ENCODE assay signal across 24 cellular contexts in the genomic region with DNA sequence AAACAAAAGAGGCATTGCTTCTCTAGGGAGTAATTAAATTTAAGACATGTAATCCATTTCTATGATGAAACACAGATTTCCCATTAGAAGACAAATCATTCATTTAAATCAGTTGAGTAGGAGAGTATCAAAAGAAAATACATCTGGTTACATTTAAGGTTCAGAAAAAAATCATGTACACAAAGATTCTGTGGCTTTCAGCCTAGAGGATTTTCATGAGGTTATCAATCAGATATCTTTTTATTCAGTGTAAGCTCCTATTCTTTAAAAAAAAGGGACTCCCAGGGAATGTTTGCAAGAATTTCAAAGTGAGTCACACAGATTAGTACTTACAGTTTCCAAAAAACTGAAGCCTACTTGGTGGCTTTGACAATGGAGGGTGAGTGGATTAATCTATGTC. TPM values are rescaled to one million over a fixed set of nuclear protein-coding genes. Genes with fewer than 3 reads are reported as not detected.
DNase-seq lines count a peak whose midpoint lies in the region; ATAC-seq, FAIRE-seq and TF ChIP-seq lines count a peak whose summit lies in the region.
"Had no signal": no experiment of that assay in that cellular context is flagged by ENCODE, and none has a peak within 500 bp of the region (broad histone marks: within the 10 kb centered on the region; RNA-seq: fewer than 3 reads in every experiment).

No MANE protein-coding gene starts in this region.

- H3K27me3 Mint-ChIP-seq in nephron (ENCODE audit: low read depth) = no peaks in the 10 kb centered on the region
- no peaks in the 10 kb centered on the region for H3K27me3 Mint-ChIP-seq in CD8-positive, alpha-beta T cell (ENCODE audit: low read depth)
- H3K27me3 Mint-ChIP-seq: activated naive CD8-positive, alpha-beta T cell; CD4-positive, alpha-beta memory T cell had no signal

- CTCF ChIA-PET in CD8-positive, alpha-beta T cell (lab: Charles Lee) = no interaction called here

- TF ChIP-seq CTCF in AG10803 (conservative IDR thresholded peaks at IDR 0.05; ENCODE audit: low read length) (no peak), cardiac fibroblast (IDR thresholded peaks at IDR 0.05; ENCODE audit: low read depth, low read length) (no peak), nephron (IDR thresholded peaks at IDR 0.05; ENCODE audit: unreplicated experiment in 3 of 3) (no peak)
- TF ChIP-seq CTCF in CD8-positive, alpha-beta T cell (IDR thresholded peaks at IDR 0.05) = no peak

- H3K9me3 ChIP-seq in CD8-positive, alpha-beta T cell (ENCODE audit: low read length) = no peaks in the 10 kb centered on the region
- H3K9me3 ChIP-seq: gastroesophageal sphincter, ovary, right atrium auricular region had no signal

- DNase-seq in AG10803 (ENCODE audit: low read depth) (peak; percentile 84), LHCN-M2 (ENCODE audit: low read depth) (peak; percentile 53), cardiac fibroblast (ENCODE audit: low read depth in 2 of 2) (peak; percentile 44 to 56), MV-4-11 (lab: John Stamatoyannopoulos, UW) (no peak), GM19239 (ENCODE audit: insufficient read length, low spot score) (no peak)
- DNase-seq in CD8-positive, alpha-beta T cell = no peak
- DNase-seq: brain microvascular endothelial cell; CD4-positive, alpha-beta memory T cell; DMS153; NCI-H1105; NCI-H2081 treated with DMSO at 0.1 percent for 48 hours; NCI-H510A; ovary; RPMI8226; SW 1271 had no signal

- no peak overlapping the region for H3K27ac ChIP-seq in CD8-positive, alpha-beta T cell (ENCODE audit: low read depth, low read length)
- H3K27ac ChIP-seq: brain microvascular endothelial cell, coronary artery, gastroesophageal sphincter, ovary, right atrium auricular region had no signal

- no peak for ATAC-seq in HG02588 (IDR thresholded peaks at IDR 0.05; ENCODE audit: unreplicated experiment)
- ATAC-seq in CD8-positive, alpha-beta T cell = no peak
- ATAC-seq: gastroesophageal sphincter had no signal

- H3K9me3 Mint-ChIP-seq in nephron = no peaks in the 10 kb centered on the region
- H3K9me3 Mint-ChIP-seq in CD8-positive, alpha-beta T cell = no peaks in the 10 kb centered on the region

- no peak overlapping the region for H3K4me3 ChIP-seq in AG10803 (ENCODE audit: low read length)
- H3K4me3 ChIP-seq in cardiac fibroblast (replicated peaks in 1 of 2; ENCODE audit: low read depth in 2 of 2, low read length in 2 of 2) = no peak overlapping the region
- no peak overlapping the region for H3K4me3 ChIP-seq in CD8-positive, alpha-beta T cell (ENCODE audit: low read depth, low read length)
- H3K4me3 ChIP-seq: coronary artery, gastroesophageal sphincter, ovary, right atrium auricular region had no signal

- H3K27ac Mint-ChIP-seq in nephron = peak overlapping the region; percentile 69 to 80 (median 79)
- no peak overlapping the region for H3K27ac Mint-ChIP-seq in CD8-positive, alpha-beta T cell
- H3K27ac Mint-ChIP-seq: activated naive CD8-positive, alpha-beta T cell; CD4-positive, alpha-beta memory T cell had no signal

- no peaks in the 10 kb centered on the region for H3K27me3 ChIP-seq in CD8-positive, alpha-beta T cell (ENCODE audit: insufficient read depth, low read length)
- H3K27me3 ChIP-seq: brain microvascular endothelial cell, gastroesophageal sphincter, ovary, right atrium auricular region had no signal

- H3K4me1 Mint-ChIP-seq in nephron = peaks cover 16% of the 10 kb centered on the region
- no peaks in the 10 kb centered on the region for H3K4me1 Mint-ChIP-seq in CD8-positive, alpha-beta T cell (ENCODE audit: low read depth)
- H3K4me1 Mint-ChIP-seq: CD4-positive, alpha-beta memory T cell had no signal

- intact Hi-C loops in CD8-positive, alpha-beta T cell (cut with DNase I, micrococcal nuclease) = no loop called here

- no peaks in the 10 kb centered on the region for H3K4me1 ChIP-seq in CD8-positive, alpha-beta T cell (ENCODE audit: insufficient read depth, low read length)
- H3K4me1 ChIP-seq: gastroesophageal sphincter, right atrium auricular region had no signal

- H3K36me3 ChIP-seq in CD8-positive, alpha-beta T cell (ENCODE audit: insufficient read depth, low read length) = no peaks in the 10 kb centered on the region
- H3K36me3 ChIP-seq: brain microvascular endothelial cell, gastroesophageal sphincter, ovary, right atrium auricular region had no signal

- no peak overlapping the region for H3K4me3 Mint-ChIP-seq in nephron
- H3K4me3 Mint-ChIP-seq in CD8-positive, alpha-beta T cell = no peak overlapping the region
- H3K4me3 Mint-ChIP-seq: activated naive CD8-positive, alpha-beta T cell; CD4-positive, alpha-beta memory T cell had no signal

- POLR2A ChIA-PET in CD8-positive, alpha-beta T cell (lab: Charles Lee) = no interaction called here

- no peaks in the 10 kb centered on the region for H3K36me3 Mint-ChIP-seq in nephron (ENCODE audit: low read depth)
- H3K36me3 Mint-ChIP-seq in CD8-positive, alpha-beta T cell = no peaks in the 10 kb centered on the region
- H3K36me3 Mint-ChIP-seq: activated naive CD8-positive, alpha-beta T cell; CD4-positive, alpha-beta memory T cell had no signal

- FAIRE-seq in GM19239 (lab: Jason Lieb, UNC) = no peak
- FAIRE-seq: H1, urothelium cell line had no signal

RNA-seq across cellular contexts. Expression of gene COL21A1, which starts 24.9 kb away (rescaled TPM):
- 0.26 and 12.9 TPM in 2 replicates for total RNA-seq in LHCN-M2 (2014; rRNA removed)
- 0.05 TPM for polyA plus RNA-seq in LHCN-M2 (2012)
- not detected for total RNA-seq in CD8-positive, alpha-beta T cell
- total RNA-seq: CD4-positive, alpha-beta memory T cell; kidney epithelial cell had no signal
- polyA plus RNA-seq: CD4-positive, alpha-beta memory T cell had no signal

Comparison
In these comparisons a context has a peak if more than half of its experiments do, and no peak if none do; other contexts are left out.
1. DNase-seq: peak in AG10803 (single experiment), LHCN-M2 (single experiment) and cardiac fibroblast (2 of 2); none in MV-4-11 (single experiment), GM19239 (single experiment) and CD8-positive, alpha-beta T cell (0 of 7).